ENCODE assay signal across 23 cellular contexts in genomic region chr1:169943963-169944526, GRCh38.
"Had no signal": no experiment of that assay in that cellular context is flagged by ENCODE, and none has a peak within 500 bp of the region (broad histone marks: within the 10 kb centered on the region; RNA-seq: fewer than 3 reads in every experiment).

No MANE protein-coding gene starts in this region.

- H3K4me3 ChIP-seq: heart left ventricle, pancreas, psoas muscle, upper lobe of left lung had no signal

- H3K36me3 ChIP-seq: pancreas had no signal

- H3K27me3 ChIP-seq: heart left ventricle, pancreas, upper lobe of left lung had no signal

- ATAC-seq: activated T-cell treated with anti-CD3 and anti-CD28 coated beads, Interleukin-2, amount 50 U/mL, for 72 hours; effector memory CD8-positive, alpha-beta T cell; naive thymus-derived CD4-positive, alpha-beta T cell; pancreas; psoas muscle had no signal

- DNase-seq: activated CD4-positive, alpha-beta T cell treated with anti-CD3 and anti-CD28 coated beads for 4 hours; activated CD4-positive, alpha-beta T cell treated with anti-CD3 and anti-CD28 coated beads, Interleukin-2, amount 50 U/mL, for 4 hours; activated effector memory CD4-positive, alpha-beta T cell treated with Interleukin-2 at 50 U/mL for 16 hours; activated naive CD4-positive, alpha-beta T cell treated with Interleukin-2 at 50 U/mL for 16 hours; activated T-cell treated with anti-CD3 and anti-CD28 coated beads for 4 hours; activated T-cell treated with anti-CD3 and anti-CD28 coated beads, Interleukin-2, amount 50 U/mL, for 72 hours; cerebellar nuclear complex; cortex of kidney; effector memory CD8-positive, alpha-beta T cell; foreskin fibroblast; midbrain; naive thymus-derived CD4-positive, alpha-beta T cell; nucleus accumbens; psoas muscle; stimulated activated CD4-positive, alpha-beta T cell treated with anti-CD3 and anti-CD28 coated beads, Interleukin-12 subunit alpha, Interleukin-12 subunit beta, amount 100 ng/mL, for 4 hours; stimulated activated CD4-positive, alpha-beta T cell treated with anti-CD3 and anti-CD28 coated beads, Interleukin-4, amount 100 ng/mL, for 1 hour; T-helper 9 cell had no signal

- H3K27ac ChIP-seq: heart left ventricle, pancreas, psoas muscle, upper lobe of left lung, VCaP had no signal

- H3K4me1 ChIP-seq: pancreas, psoas muscle had no signal

- FAIRE-seq: endothelial cell of umbilical vein, islet of Langerhans had no signal

- H3K9me3 ChIP-seq: heart left ventricle, pancreas, psoas muscle, upper lobe of left lung had no signal
